1 cellular context compared by ENCODE assay signal in genomic region chr1:117664314-117664713, GRCh38.
TF ChIP-seq lines count a peak whose summit lies in the region.

No MANE protein-coding gene starts in this region.

TF ChIP-seq in GM12878, 131 proteins besides CTCF, POLR2A, EP300 and RAD21 (continued from another document):
- TF ChIP-seq, protein P1, sequence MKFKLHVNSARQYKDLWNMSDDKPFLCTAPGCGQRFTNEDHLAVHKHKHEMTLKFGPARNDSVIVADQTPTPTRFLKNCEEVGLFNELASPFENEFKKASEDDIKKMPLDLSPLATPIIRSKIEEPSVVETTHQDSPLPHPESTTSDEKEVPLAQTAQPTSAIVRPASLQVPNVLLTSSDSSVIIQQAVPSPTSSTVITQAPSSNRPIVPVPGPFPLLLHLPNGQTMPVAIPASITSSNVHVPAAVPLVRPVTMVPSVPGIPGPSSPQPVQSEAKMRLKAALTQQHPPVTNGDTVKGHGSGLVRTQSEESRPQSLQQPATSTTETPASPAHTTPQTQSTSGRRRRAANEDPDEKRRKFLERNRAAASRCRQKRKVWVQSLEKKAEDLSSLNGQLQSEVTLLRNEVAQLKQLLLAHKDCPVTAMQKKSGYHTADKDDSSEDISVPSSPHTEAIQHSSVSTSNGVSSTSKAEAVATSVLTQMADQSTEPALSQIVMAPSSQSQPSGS (IDR thresholded peaks at IDR 0.05; ENCODE audit: low read length): peak; percentile 92
- no peak for TF ChIP-seq SUPT20H (IDR thresholded peaks at IDR 0.05; ENCODE audit: borderline replicate concordance, control insufficient read depth, low read depth, low read length)
- TF ChIP-seq TCF3 (IDR thresholded peaks at IDR 0.05; ENCODE audit: borderline replicate concordance, insufficient read depth, low read depth, low read length): peak; percentile 72; the same call in 1 of the 2 replicates
- TF ChIP-seq CREM (IDR thresholded peaks at IDR 0.05; ENCODE audit: low read depth): peak; percentile 97
TF ChIP-seq in GM12878: peak in this region for 54.
